Comparison of ENCODE assay signal across 8 cellular contexts in the genomic region with DNA sequence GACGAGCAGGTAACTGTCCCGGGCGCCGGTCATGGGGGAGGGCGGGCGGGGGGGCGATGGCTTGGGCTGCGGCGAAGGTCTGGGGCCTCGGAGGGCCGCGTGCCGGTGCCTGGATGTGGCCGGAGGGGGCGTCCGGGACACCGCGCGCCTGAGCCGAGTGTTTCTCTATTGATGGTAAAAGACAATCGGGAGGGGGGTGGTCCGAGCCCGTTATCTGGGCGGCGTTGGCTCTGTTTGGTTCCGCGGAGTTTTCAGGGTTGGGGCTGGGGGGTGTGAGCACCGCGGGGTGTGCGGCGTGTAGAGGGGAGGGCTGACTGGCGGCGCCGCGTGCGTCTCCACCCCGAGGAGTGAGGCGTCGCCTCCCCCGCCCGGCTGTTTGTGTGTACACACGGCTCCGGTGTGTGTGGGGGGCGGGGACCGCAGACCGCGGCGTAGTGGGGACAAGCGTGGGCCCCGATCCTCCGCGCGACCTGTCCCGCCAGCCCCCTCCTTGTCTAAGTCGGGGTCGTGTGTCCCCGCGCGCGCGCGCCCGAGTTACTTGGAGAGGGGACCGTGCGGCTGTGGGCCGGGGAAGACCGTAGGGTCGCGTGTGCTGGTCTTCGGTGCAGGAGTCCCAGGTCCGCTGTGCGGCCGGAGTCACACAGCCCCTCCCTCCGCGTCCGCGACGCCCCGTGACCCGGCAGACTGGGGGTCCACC.
A peak's percentile ranks its signal among the peaks of the same experiment; 100 is the strongest.
DNase-seq lines count a peak whose midpoint lies in the region; ATAC-seq and TF ChIP-seq lines count a peak whose summit lies in the region.

No MANE protein-coding gene starts in this region.

- H3K27me3 ChIP-seq in subcutaneous abdominal adipose tissue (ENCODE audit: control insufficient read depth in 5 of 5, insufficient read depth in 4 of 5, low read length in 5 of 5) = no peaks in the 10 kb centered on the region

- ATAC-seq in HG02610 (IDR thresholded peaks at IDR 0.05; ENCODE audit: unreplicated experiment) (peak; percentile 20), GM21528 (IDR thresholded peaks at IDR 0.05; ENCODE audit: low FRiP score, unreplicated experiment) (no peak)

- no peaks in the 10 kb centered on the region for H3K9me3 ChIP-seq in subcutaneous abdominal adipose tissue (ENCODE audit: control insufficient read depth in 5 of 5, low read length in 5 of 5)

- H3K4me1 ChIP-seq in subcutaneous abdominal adipose tissue (ENCODE audit: control insufficient read depth in 5 of 5, insufficient read depth in 5 of 5, low read length in 5 of 5) = peaks cover 10 to 57% (median 40%) of the 10 kb centered on the region in 5 donors

- H3K27ac ChIP-seq in subcutaneous abdominal adipose tissue (ENCODE audit: low read depth, low read length) = peak overlapping the region; percentile 95

- peak; percentile 84 for DNase-seq in GM03348 (ENCODE audit: low spot score)
- DNase-seq in NCI-H526 (lab: John Stamatoyannopoulos, UW) = peak; percentile 46 to 83
- DNase-seq in activated T-cell treated with anti-CD3 and anti-CD28 coated beads for 4 hours = peak; percentile 46
- DNase-seq in erythroblast (lab: John Stamatoyannopoulos, UW) = peak; percentile 73 to 78
- peak; percentile 3 for DNase-seq in middle frontal gyrus (ENCODE audit: extremely low spot score, low spot score)

- peak overlapping the region; percentile 69 to 94 (median 88) for H3K4me3 ChIP-seq in subcutaneous abdominal adipose tissue (ENCODE audit: low read depth in 1 of 5, low read length in 5 of 5)

- TF ChIP-seq POLR2A in erythroblast (IDR thresholded peaks at IDR 0.05; ENCODE audit: low read length) = no peak

- peaks cover 0 to 4% (median 0%) of the 10 kb centered on the region in 5 donors for H3K36me3 ChIP-seq in subcutaneous abdominal adipose tissue (ENCODE audit: control insufficient read depth in 5 of 5, insufficient read depth in 5 of 5, low read length in 5 of 5)

- peak overlapping the region in 4 of 5 donors; percentile 79 to 87 (median 83) for H3K9ac ChIP-seq in subcutaneous abdominal adipose tissue (ENCODE audit: low read length in 5 of 5)

Comparison
In these comparisons a context has a peak if more than half of its experiments do, and no peak if none do; other contexts are left out.
1. DNase-seq: peak in every context shown above with its lines; median percentile 84 in GM03348; 76 in erythroblast; 64 in NCI-H526; 46 in activated T-cell treated with anti-CD3 and anti-CD28 coated beads for 4 hours; 3 in middle frontal gyrus.